16 cellular contexts compared by ENCODE assay signal in genomic region chr1:62515055-62515454, GRCh38.
DNase-seq lines count a peak whose midpoint lies in the region; ATAC-seq and TF ChIP-seq lines count a peak whose summit lies in the region.
"Had no signal": no experiment of that assay in that cellular context is flagged by ENCODE, and none has a peak within 500 bp of the region (broad histone marks: within the 10 kb centered on the region; RNA-seq: fewer than 3 reads in every experiment).

No MANE protein-coding gene starts in this region.

- peak; percentile 57 for ATAC-seq in left colon

- CTCF ChIA-PET in Calu3 (lab: Charles Lee) = no interaction called here

- TF ChIP-seq POLR2A in NB4 (IDR thresholded peaks at IDR 0.05; ENCODE audit: extremely low read depth, insufficient read length) = no peak

- no peak overlapping the region for H3K4me3 ChIP-seq in NB4 (ENCODE audit: low read depth, low read length)
- no peak overlapping the region for H3K4me3 ChIP-seq in choroid plexus epithelial cell (ENCODE audit: low read depth, low read length)

- DNase-seq in CD1c-positive myeloid dendritic cell (ENCODE audit: extremely low spot score) = peak; percentile 19
- peak; percentile 71 for DNase-seq in NB4 (ENCODE audit: low read depth)
- DNase-seq in choroid plexus epithelial cell (ENCODE audit: low read depth) = peak; percentile 77
- DNase-seq in left colon = no peak
- DNase-seq in Calu3 = no peak
- no peak for DNase-seq in DMS114 treated with DMSO at 0.1 percent for 48 hours (lab: John Stamatoyannopoulos, UW; ENCODE audit: unreplicated experiment)
- DNase-seq in NCI-H1417 treated with DMSO at 0.1 percent for 48 hours (lab: John Stamatoyannopoulos, UW) = no peak
- DNase-seq in activated CD4-positive, alpha-beta T cell treated with anti-CD3 and anti-CD28 coated beads for 1 hour = no peak
- DNase-seq: activated naive CD4-positive, alpha-beta T cell treated with anti-CD3 and anti-CD28 coated beads, Interleukin-2, amount 50 U/mL, for 16 hours; brain microvascular endothelial cell; DMS53; foreskin melanocyte; mesendoderm; NCI-H2107; NCI-H82 had no signal

- peaks cover 5% of the 10 kb centered on the region for H3K36me3 Mint-ChIP-seq in Calu3 (ENCODE audit: insufficient read depth, unreplicated experiment)

- intact Hi-C loops in left colon (cut with DNase I, micrococcal nuclease) = no loop called here
- intact Hi-C loops in Calu3 (cut with micrococcal nuclease; ENCODE audit: unreplicated experiment) = no loop called here

- no peaks in the 10 kb centered on the region for H3K4me1 Mint-ChIP-seq in Calu3 (ENCODE audit: low read depth, unreplicated experiment)

- no peak overlapping the region for H3K4me3 Mint-ChIP-seq in Calu3 (ENCODE audit: low read depth, unreplicated experiment)
- H3K4me3 Mint-ChIP-seq: neural crest cell had no signal

- no TSS peak for BruUV-seq in Calu3 (replicated peaks; lab: Mats Ljungman, UMichigan)

- no peaks in the 10 kb centered on the region for H3K27me3 Mint-ChIP-seq in Calu3 (ENCODE audit: unreplicated experiment)

- TF ChIP-seq CTCF in NB4 (IDR thresholded peaks at IDR 0.05; ENCODE audit: low read depth, low read length) (no peak), choroid plexus epithelial cell (conservative IDR thresholded peaks at IDR 0.05; ENCODE audit: low read depth, low read length) (no peak), Calu3 (IDR thresholded peaks at IDR 0.05; ENCODE audit: unreplicated experiment) (no peak)

- no peak overlapping the region for H3K27ac Mint-ChIP-seq in Calu3 (ENCODE audit: unreplicated experiment)

- peaks cover 2% of the 10 kb centered on the region for H3K9me3 Mint-ChIP-seq in Calu3 (ENCODE audit: low read depth, unreplicated experiment)

Comparison
In these comparisons a context has a peak if more than half of its experiments do, and no peak if none do; other contexts are left out.
1. DNase-seq: peak in CD1c-positive myeloid dendritic cell (single experiment), NB4 (single experiment) and choroid plexus epithelial cell (single experiment); none in left colon (0 of 2), Calu3 (single experiment), DMS114 treated with DMSO at 0.1 percent for 48 hours (single experiment), NCI-H1417 treated with DMSO at 0.1 percent for 48 hours (single experiment) and activated CD4-positive, alpha-beta T cell treated with anti-CD3 and anti-CD28 coated beads for 1 hour (single experiment).